2 cellular contexts compared by ENCODE assay signal in genomic region chr22:40701259-40701658, GRCh38. TPM values are rescaled to one million over a fixed set of nuclear protein-coding genes. Genes with fewer than 3 reads are reported as not detected.
"Had no signal": no experiment of that assay in that cellular context is flagged by ENCODE, and none has a peak within 500 bp of the region (broad histone marks: within the 10 kb centered on the region; RNA-seq: fewer than 3 reads in every experiment).

No MANE protein-coding gene starts in this region.

RNA-seq across cellular contexts. Expression of gene MCHR1, which starts 22.0 kb away (rescaled TPM):
- total RNA-seq: dermis blood vessel endothelial cell, esophagus mucosa had no signal
